Comparison of ENCODE assay signal across 9 cellular contexts in the genomic region with DNA sequence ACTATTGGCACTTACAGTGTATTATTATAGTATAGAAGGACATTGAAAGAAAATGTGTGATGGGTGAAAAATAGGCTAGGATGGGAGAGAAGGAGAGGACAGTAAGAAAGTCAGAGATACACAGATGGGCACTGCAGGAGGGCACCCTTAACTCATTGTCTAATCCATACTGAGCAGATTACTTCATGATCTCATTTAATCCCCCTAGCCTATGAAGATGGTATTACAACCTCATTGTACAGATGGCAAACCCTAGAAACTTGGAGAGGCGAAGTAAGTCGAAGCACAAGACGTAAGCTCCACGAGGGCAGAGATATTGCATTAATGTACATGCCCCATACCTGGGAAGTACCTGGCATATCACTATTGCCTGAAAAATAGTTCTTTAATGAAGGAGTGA.
A peak's percentile ranks its signal among the peaks of the same experiment; 100 is the strongest.
DNase-seq lines count a peak whose midpoint lies in the region; ATAC-seq and TF ChIP-seq lines count a peak whose summit lies in the region.
"Had no signal": no experiment of that assay in that cellular context is flagged by ENCODE, and none has a peak within 500 bp of the region (broad histone marks: within the 10 kb centered on the region; RNA-seq: fewer than 3 reads in every experiment).

No MANE protein-coding gene starts in this region.

- CTCF ChIA-PET in CD4-positive, alpha-beta memory T cell (lab: Charles Lee; ENCODE audit: partially characterized antibody), result no interaction called here

- DNase-seq in EH (ENCODE audit: low read depth) (peak; percentile 7), HFFc6 (no peak), SK-MEL-5 (ENCODE audit: low read depth, low spot score) (peak; percentile 50), kidney glomerular epithelial cell (lab: John Stamatoyannopoulos, UW) (peak; percentile 5), heart left ventricle (no peak)
- DNase-seq in activated T-helper 1 cell treated with anti-CD3 and anti-CD28 coated beads, Interleukin-12 subunit alpha, Interleukin-12 subunit beta, Interleukin-2, Interleukin-4 antibody, amounts not matched to agents 30 ng/mL and 10 ng/mL and 1 ng/mL, durations not matched to agents 14 hours and 24 hours and 36 hours (ENCODE audit: low spot score), result no peak
- DNase-seq in CD4-positive, alpha-beta memory T cell, result no peak
- DNase-seq: islet precursor cell had no signal

- POLR2A ChIA-PET in CD4-positive, alpha-beta memory T cell (lab: Charles Lee; ENCODE audit: partially characterized antibody), result no interaction called here

- H3K4me3 ChIP-seq in heart left ventricle, result no peak overlapping the region
- no peak overlapping the region for H3K4me3 ChIP-seq in CD4-positive, alpha-beta memory T cell (ENCODE audit: low read length in 2 of 2)

- no peaks in the 10 kb centered on the region for H3K4me1 Mint-ChIP-seq in HFFc6 (ENCODE audit: low read depth)
- H3K4me1 Mint-ChIP-seq in activated T-helper 1 cell treated with anti-CD3 and anti-CD28 coated beads, Interleukin-12 subunit alpha, Interleukin-12 subunit beta, Interleukin-2, Interleukin-4 antibody, amounts not matched to agents 30 ng/mL and 10 ng/mL and 1 ng/mL, durations not matched to agents 14 hours and 24 hours and 36 hours (ENCODE audit: low read depth), result no peaks in the 10 kb centered on the region
- no peaks in the 10 kb centered on the region for H3K4me1 Mint-ChIP-seq in CD4-positive, alpha-beta memory T cell

- no peak overlapping the region for H3K4me3 Mint-ChIP-seq in HFFc6
- H3K4me3 Mint-ChIP-seq in activated T-helper 1 cell treated with anti-CD3 and anti-CD28 coated beads, Interleukin-12 subunit alpha, Interleukin-12 subunit beta, Interleukin-2, Interleukin-4 antibody, amounts not matched to agents 30 ng/mL and 10 ng/mL and 1 ng/mL, durations not matched to agents 14 hours and 24 hours and 36 hours, result no peak overlapping the region
- no peak overlapping the region for H3K4me3 Mint-ChIP-seq in CD4-positive, alpha-beta memory T cell

- H3K9me3 ChIP-seq in heart left ventricle, result no peaks in the 10 kb centered on the region
- no peaks in the 10 kb centered on the region for H3K9me3 ChIP-seq in CD4-positive, alpha-beta memory T cell (ENCODE audit: control insufficient read depth in 1 of 2, low read length in 2 of 2)

- H3K36me3 ChIP-seq in heart left ventricle, result no peaks in the 10 kb centered on the region
- H3K36me3 ChIP-seq in CD4-positive, alpha-beta memory T cell (ENCODE audit: insufficient read depth, low read length), result no peaks in the 10 kb centered on the region

- WGBS in heart left ventricle, 4 donors, result 72 to 95% (median 88%) methylated on average over 4 of the region's 4 CpGs

- ATAC-seq in HG02973 (IDR thresholded peaks at IDR 0.05; ENCODE audit: unreplicated experiment) (no peak), heart left ventricle (no peak)

- no peaks in the 10 kb centered on the region for H3K36me3 Mint-ChIP-seq in HFFc6 (ENCODE audit: low read depth)
- no peaks in the 10 kb centered on the region for H3K36me3 Mint-ChIP-seq in activated T-helper 1 cell treated with anti-CD3 and anti-CD28 coated beads, Interleukin-12 subunit alpha, Interleukin-12 subunit beta, Interleukin-2, Interleukin-4 antibody, amounts not matched to agents 30 ng/mL and 10 ng/mL and 1 ng/mL, durations not matched to agents 14 hours and 24 hours and 36 hours (ENCODE audit: low read depth)
- no peaks in the 10 kb centered on the region for H3K36me3 Mint-ChIP-seq in CD4-positive, alpha-beta memory T cell

- peaks cover 31% of the 10 kb centered on the region for H3K9me3 Mint-ChIP-seq in HFFc6
- no peaks in the 10 kb centered on the region for H3K9me3 Mint-ChIP-seq in activated T-helper 1 cell treated with anti-CD3 and anti-CD28 coated beads, Interleukin-12 subunit alpha, Interleukin-12 subunit beta, Interleukin-2, Interleukin-4 antibody, amounts not matched to agents 30 ng/mL and 10 ng/mL and 1 ng/mL, durations not matched to agents 14 hours and 24 hours and 36 hours
- peaks cover 0 to 1% (median 0%) of the 10 kb centered on the region in 8 donors for H3K9me3 Mint-ChIP-seq in CD4-positive, alpha-beta memory T cell

- H3K27me3 Mint-ChIP-seq in HFFc6 (ENCODE audit: insufficient read depth), result no peaks in the 10 kb centered on the region
- H3K27me3 Mint-ChIP-seq in activated T-helper 1 cell treated with anti-CD3 and anti-CD28 coated beads, Interleukin-12 subunit alpha, Interleukin-12 subunit beta, Interleukin-2, Interleukin-4 antibody, amounts not matched to agents 30 ng/mL and 10 ng/mL and 1 ng/mL, durations not matched to agents 14 hours and 24 hours and 36 hours (ENCODE audit: insufficient read depth), result no peaks in the 10 kb centered on the region
- H3K27me3 Mint-ChIP-seq in CD4-positive, alpha-beta memory T cell, result peaks cover 3% of the 10 kb centered on the region in 2 donors

- H3K4me1 ChIP-seq in heart left ventricle, result no peaks in the 10 kb centered on the region
- no peaks in the 10 kb centered on the region for H3K4me1 ChIP-seq in CD4-positive, alpha-beta memory T cell (ENCODE audit: insufficient read depth, low read length)

- no peak overlapping the region for H3K27ac Mint-ChIP-seq in HFFc6
- no peak overlapping the region for H3K27ac Mint-ChIP-seq in activated T-helper 1 cell treated with anti-CD3 and anti-CD28 coated beads, Interleukin-12 subunit alpha, Interleukin-12 subunit beta, Interleukin-2, Interleukin-4 antibody, amounts not matched to agents 30 ng/mL and 10 ng/mL and 1 ng/mL, durations not matched to agents 14 hours and 24 hours and 36 hours
- no peak overlapping the region for H3K27ac Mint-ChIP-seq in CD4-positive, alpha-beta memory T cell

- H3K27me3 ChIP-seq in heart left ventricle, result no peaks in the 10 kb centered on the region
- no peaks in the 10 kb centered on the region for H3K27me3 ChIP-seq in CD4-positive, alpha-beta memory T cell (ENCODE audit: insufficient read depth, low read length)

- intact Hi-C loops in heart left ventricle (cut with DNase I), result no loop called here
- intact Hi-C loops in activated T-helper 1 cell treated with anti-CD3 and anti-CD28 coated beads, Interleukin-12 subunit alpha, Interleukin-12 subunit beta, Interleukin-2, Interleukin-4 antibody, amounts not matched to agents 30 ng/mL and 10 ng/mL and 1 ng/mL, durations not matched to agents 14 hours and 24 hours and 36 hours (cut with micrococcal nuclease), result no loop called here
- intact Hi-C loops in CD4-positive, alpha-beta memory T cell (cut with micrococcal nuclease), result no loop called here

- TF ChIP-seq CTCF in HFFc6 (IDR thresholded peaks at IDR 0.05) (peak; percentile 39), heart left ventricle (IDR thresholded peaks at IDR 0.05) (peak in 2 of 12 donors; percentile 5 to 13)

- TF ChIP-seq POLR2A in heart left ventricle (IDR thresholded peaks at IDR 0.05), result no peak

- no peak overlapping the region for H3K27ac ChIP-seq in heart left ventricle
- no peak overlapping the region for H3K27ac ChIP-seq in CD4-positive, alpha-beta memory T cell (ENCODE audit: low read depth, low read length)

- in situ Hi-C loops in SK-MEL-5 (cut with HindIII; ENCODE audit: low pct_unique_long_range_greater_than_20kb, low sequenced_read_pairs), result no loop called here

Comparison
In these comparisons a context has a peak if more than half of its experiments do, and no peak if none do; other contexts are left out.
1. DNase-seq: peak in EH (single experiment), SK-MEL-5 (single experiment) and kidney glomerular epithelial cell (single experiment); none in HFFc6 (single experiment), heart left ventricle (0 of 5), activated T-helper 1 cell treated with anti-CD3 and anti-CD28 coated beads, Interleukin-12 subunit alpha, Interleukin-12 subunit beta, Interleukin-2, Interleukin-4 antibody, amounts not matched to agents 30 ng/mL and 10 ng/mL and 1 ng/mL, durations not matched to agents 14 hours and 24 hours and 36 hours (single experiment) and CD4-positive, alpha-beta memory T cell (0 of 5).